Comparison of ENCODE assay signal across 11 cellular contexts in genomic region chr17:62426214-62426613, GRCh38. TPM values are rescaled to one million over a fixed set of nuclear protein-coding genes. Genes with fewer than 3 reads are reported as not detected.
"Had no signal": no experiment of that assay in that cellular context is flagged by ENCODE, and none has a peak within 500 bp of the region (broad histone marks: within the 10 kb centered on the region; RNA-seq: fewer than 3 reads in every experiment).

No MANE protein-coding gene starts in this region.

RNA-seq across cellular contexts. Expression of gene EFCAB3, which starts 45.9 kb away (rescaled TPM):
- total RNA-seq: PC-3, PC-9, Peyer's patch, Right ventricle myocardium inferior, Right ventricle myocardium superior, RPMI7951, SJCRH30, SJSA1, SK-MEL-5, T-cell had no signal
- polyA plus RNA-seq: SK-N-SH had no signal
